1 cellular context compared by ENCODE assay signal in the genomic region with DNA sequence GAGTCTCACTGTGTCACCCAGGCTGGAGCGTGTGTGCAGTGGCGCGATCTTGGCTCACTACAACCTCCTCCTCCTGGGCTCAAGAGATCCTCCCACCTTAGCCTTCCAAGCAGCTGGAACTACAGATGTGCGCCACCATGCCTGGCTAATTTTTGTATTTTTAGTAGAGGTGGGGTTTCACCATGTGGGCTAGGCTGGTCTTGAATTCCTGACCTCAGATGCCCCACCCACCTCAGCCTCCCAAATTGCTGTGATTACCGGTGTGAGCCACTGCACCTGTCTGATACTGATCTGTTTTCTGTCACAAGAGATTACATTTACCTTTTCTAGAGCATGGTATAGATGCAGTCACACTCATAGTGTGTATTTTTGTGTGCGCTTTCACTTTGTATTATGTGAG.
TF ChIP-seq lines count a peak whose summit lies in the region.

No MANE protein-coding gene starts in this region.

TF ChIP-seq in WTC11, 78 proteins besides CTCF, POLR2A, EP300 and RAD21 (continued from another document):
- TF ChIP-seq, protein P1, sequence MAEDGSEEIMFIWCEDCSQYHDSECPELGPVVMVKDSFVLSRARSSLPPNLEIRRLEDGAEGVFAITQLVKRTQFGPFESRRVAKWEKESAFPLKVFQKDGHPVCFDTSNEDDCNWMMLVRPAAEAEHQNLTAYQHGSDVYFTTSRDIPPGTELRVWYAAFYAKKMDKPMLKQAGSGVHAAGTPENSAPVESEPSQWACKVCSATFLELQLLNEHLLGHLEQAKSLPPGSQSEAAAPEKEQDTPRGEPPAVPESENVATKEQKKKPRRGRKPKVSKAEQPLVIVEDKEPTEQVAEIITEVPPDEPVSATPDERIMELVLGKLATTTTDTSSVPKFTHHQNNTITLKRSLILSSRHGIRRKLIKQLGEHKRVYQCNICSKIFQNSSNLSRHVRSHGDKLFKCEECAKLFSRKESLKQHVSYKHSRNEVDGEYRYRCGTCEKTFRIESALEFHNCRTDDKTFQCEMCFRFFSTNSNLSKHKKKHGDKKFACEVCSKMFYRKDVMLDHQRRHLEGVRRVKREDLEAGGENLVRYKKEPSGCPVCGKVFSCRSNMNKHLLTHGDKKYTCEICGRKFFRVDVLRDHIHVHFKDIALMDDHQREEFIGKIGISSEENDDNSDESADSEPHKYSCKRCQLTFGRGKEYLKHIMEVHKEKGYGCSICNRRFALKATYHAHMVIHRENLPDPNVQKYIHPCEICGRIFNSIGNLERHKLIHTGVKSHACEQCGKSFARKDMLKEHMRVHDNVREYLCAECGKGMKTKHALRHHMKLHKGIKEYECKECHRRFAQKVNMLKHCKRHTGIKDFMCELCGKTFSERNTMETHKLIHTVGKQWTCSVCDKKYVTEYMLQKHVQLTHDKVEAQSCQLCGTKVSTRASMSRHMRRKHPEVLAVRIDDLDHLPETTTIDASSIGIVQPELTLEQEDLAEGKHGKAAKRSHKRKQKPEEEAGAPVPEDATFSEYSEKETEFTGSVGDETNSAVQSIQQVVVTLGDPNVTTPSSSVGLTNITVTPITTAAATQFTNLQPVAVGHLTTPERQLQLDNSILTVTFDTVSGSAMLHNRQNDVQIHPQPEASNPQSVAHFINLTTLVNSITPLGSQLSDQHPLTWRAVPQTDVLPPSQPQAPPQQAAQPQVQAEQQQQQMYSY (CRISPR knock-in tag; IDR thresholded peaks at IDR 0.05) = no peak
- TF ChIP-seq, protein P2, sequence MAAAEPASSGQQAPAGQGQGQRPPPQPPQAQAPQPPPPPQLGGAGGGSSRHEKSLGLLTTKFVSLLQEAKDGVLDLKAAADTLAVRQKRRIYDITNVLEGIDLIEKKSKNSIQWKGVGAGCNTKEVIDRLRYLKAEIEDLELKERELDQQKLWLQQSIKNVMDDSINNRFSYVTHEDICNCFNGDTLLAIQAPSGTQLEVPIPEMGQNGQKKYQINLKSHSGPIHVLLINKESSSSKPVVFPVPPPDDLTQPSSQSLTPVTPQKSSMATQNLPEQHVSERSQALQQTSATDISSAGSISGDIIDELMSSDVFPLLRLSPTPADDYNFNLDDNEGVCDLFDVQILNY (CRISPR knock-in tag; IDR thresholded peaks at IDR 0.05) = no peak
- TF ChIP-seq CREM (CRISPR knock-in tag; IDR thresholded peaks at IDR 0.05) (no peak), KAT7 (CRISPR knock-in tag; IDR thresholded peaks at IDR 0.05; ENCODE audit: borderline replicate concordance) (no peak), SMAD3 (CRISPR knock-in tag; IDR thresholded peaks at IDR 0.05; ENCODE audit: borderline replicate concordance) (no peak), FOXK1 (CRISPR knock-in tag; IDR thresholded peaks at IDR 0.05) (no peak)
- TF ChIP-seq, protein P3, sequence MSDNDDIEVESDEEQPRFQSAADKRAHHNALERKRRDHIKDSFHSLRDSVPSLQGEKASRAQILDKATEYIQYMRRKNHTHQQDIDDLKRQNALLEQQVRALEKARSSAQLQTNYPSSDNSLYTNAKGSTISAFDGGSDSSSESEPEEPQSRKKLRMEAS (CRISPR knock-in tag; IDR thresholded peaks at IDR 0.05) = no peak
- TF ChIP-seq, protein P4, sequence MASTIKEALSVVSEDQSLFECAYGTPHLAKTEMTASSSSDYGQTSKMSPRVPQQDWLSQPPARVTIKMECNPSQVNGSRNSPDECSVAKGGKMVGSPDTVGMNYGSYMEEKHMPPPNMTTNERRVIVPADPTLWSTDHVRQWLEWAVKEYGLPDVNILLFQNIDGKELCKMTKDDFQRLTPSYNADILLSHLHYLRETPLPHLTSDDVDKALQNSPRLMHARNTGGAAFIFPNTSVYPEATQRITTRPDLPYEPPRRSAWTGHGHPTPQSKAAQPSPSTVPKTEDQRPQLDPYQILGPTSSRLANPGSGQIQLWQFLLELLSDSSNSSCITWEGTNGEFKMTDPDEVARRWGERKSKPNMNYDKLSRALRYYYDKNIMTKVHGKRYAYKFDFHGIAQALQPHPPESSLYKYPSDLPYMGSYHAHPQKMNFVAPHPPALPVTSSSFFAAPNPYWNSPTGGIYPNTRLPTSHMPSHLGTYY (CRISPR knock-in tag; IDR thresholded peaks at IDR 0.05) = no peak
- TF ChIP-seq, protein P5, sequence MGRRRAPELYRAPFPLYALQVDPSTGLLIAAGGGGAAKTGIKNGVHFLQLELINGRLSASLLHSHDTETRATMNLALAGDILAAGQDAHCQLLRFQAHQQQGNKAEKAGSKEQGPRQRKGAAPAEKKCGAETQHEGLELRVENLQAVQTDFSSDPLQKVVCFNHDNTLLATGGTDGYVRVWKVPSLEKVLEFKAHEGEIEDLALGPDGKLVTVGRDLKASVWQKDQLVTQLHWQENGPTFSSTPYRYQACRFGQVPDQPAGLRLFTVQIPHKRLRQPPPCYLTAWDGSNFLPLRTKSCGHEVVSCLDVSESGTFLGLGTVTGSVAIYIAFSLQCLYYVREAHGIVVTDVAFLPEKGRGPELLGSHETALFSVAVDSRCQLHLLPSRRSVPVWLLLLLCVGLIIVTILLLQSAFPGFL (CRISPR knock-in tag; IDR thresholded peaks at IDR 0.05; ENCODE audit: borderline replicate concordance) = no peak
